ENCODE assay signal across 9 cellular contexts in genomic region chr1:47189844-47190562, GRCh38. TPM values are rescaled to one million over a fixed set of nuclear protein-coding genes. Genes with fewer than 3 reads are reported as not detected.
DNase-seq lines count a peak whose midpoint lies in the region; ATAC-seq and TF ChIP-seq lines count a peak whose summit lies in the region.
"Had no signal": no experiment of that assay in that cellular context is flagged by ENCODE, and none has a peak within 500 bp of the region (broad histone marks: within the 10 kb centered on the region; RNA-seq: fewer than 3 reads in every experiment).

Gene PDZK1IP1, minus strand, starts transcription at chr1:47190036. Its CDS starts 104 bp downstream, at chr1:47189932.

- 25% methylated on average over 18 of the region's 18 CpGs for WGBS in GM23248 (ENCODE audit: low coverage in 1 of 2, low lambda C conversion rate in 2 of 2, missing lambda C conversion rate in 2 of 2), 2 experiments
- WGBS in right cardiac atrium, result 47% methylated on average over 18 of the region's 18 CpGs

- no peak within 1 kb of the TSS for H3K9ac ChIP-seq in GM23248
- peak within 1 kb of the TSS; percentile 12 to 54 (median 40) for H3K9ac ChIP-seq in skeletal muscle tissue (ENCODE audit: low read depth in 1 of 3, low read length in 3 of 3)

- in situ Hi-C loops in GM23248 (cut with MboI), result loop anchor here (5.0 kb wide), 1 partner anchor 517 kb away; no protein-coding TSS in a partner anchor

- H3K4me2 ChIP-seq in GM23248 (ENCODE audit: unreplicated experiment), result peak within 1 kb of the TSS; percentile 43

- intact Hi-C loops in right cardiac atrium (cut with DNase I), result loop anchor here (10.0 kb wide), 5 partner anchors 75 to 525 kb away; partner anchors contain the start of gene FOXD2 (in 1 of the 4)
- intact Hi-C loops in CD8-positive, alpha-beta T cell (cut with DNase I, micrococcal nuclease), result loop anchor here (5.0 to 10.0 kb wide), 4 partner anchors 72 to 537 kb away; no protein-coding TSS in a partner anchor

- CTCF ChIA-PET in CD8-positive, alpha-beta T cell (lab: Charles Lee), result interaction anchor here (3.7 to 4.3 kb wide), 3 partner anchors 12 to 16 kb away, joined by 13 to 35 read pairs (median 16); no protein-coding TSS in a partner anchor

- peaks cover 10% of the 10 kb centered on the region for H3K27me3 Mint-ChIP-seq in CD8-positive, alpha-beta T cell (ENCODE audit: low read depth)
- H3K27me3 Mint-ChIP-seq in nephron progenitor cell (ENCODE audit: low read depth, poor library complexity), result peaks cover 28% of the 10 kb centered on the region

- no peak within 1 kb of the TSS for H3K4me3 Mint-ChIP-seq in CD8-positive, alpha-beta T cell
- no peak within 1 kb of the TSS for H3K4me3 Mint-ChIP-seq in nephron progenitor cell
- H3K4me3 Mint-ChIP-seq: stimulated activated effector memory CD8-positive, alpha-beta T cell treated with anti-CD3 and anti-CD28 coated beads, Interleukin-12 subunit alpha, Interleukin-12 subunit beta, amount 100 ng/mL, for 72 hours had no signal

- H3K36me3 Mint-ChIP-seq in CD8-positive, alpha-beta T cell, result no peaks in the 10 kb centered on the region
- H3K36me3 Mint-ChIP-seq in nephron progenitor cell (ENCODE audit: low read depth), result no peaks in the 10 kb centered on the region
- H3K36me3 Mint-ChIP-seq: stimulated activated effector memory CD8-positive, alpha-beta T cell treated with anti-CD3 and anti-CD28 coated beads, Interleukin-12 subunit alpha, Interleukin-12 subunit beta, amount 100 ng/mL, for 72 hours had no signal

- peaks cover 4% of the 10 kb centered on the region for H3K4me1 Mint-ChIP-seq in CD8-positive, alpha-beta T cell (ENCODE audit: low read depth)
- peaks cover 17% of the 10 kb centered on the region for H3K4me1 Mint-ChIP-seq in nephron progenitor cell

- no peak within 1 kb of the TSS for H3K4me3 ChIP-seq in GM23248
- no peak within 1 kb of the TSS for H3K4me3 ChIP-seq in right cardiac atrium (ENCODE audit: low read length)
- peak within 1 kb of the TSS in 1 of 3 donors; percentile 41 for H3K4me3 ChIP-seq in skeletal muscle tissue (ENCODE audit: low read length in 3 of 3)
- no peak within 1 kb of the TSS for H3K4me3 ChIP-seq in CD8-positive, alpha-beta T cell (ENCODE audit: low read depth, low read length)

- ATAC-seq in right cardiac atrium, result peak; percentile 89 to 91
- no peak for ATAC-seq in CD8-positive, alpha-beta T cell
- ATAC-seq: stimulated activated effector memory CD8-positive, alpha-beta T cell treated with anti-CD3 and anti-CD28 coated beads, Interleukin-12 subunit alpha, Interleukin-12 subunit beta, amount 100 ng/mL, for 72 hours had no signal

- H3K4me1 ChIP-seq in GM23248 (ENCODE audit: insufficient read depth) (peaks cover 18% of the 10 kb centered on the region), right cardiac atrium (ENCODE audit: control insufficient read depth, insufficient read depth, low read length) (peaks cover 4% of the 10 kb centered on the region), skeletal muscle tissue (ENCODE audit: control insufficient read depth in 3 of 3, insufficient read depth in 3 of 3, low read length in 3 of 3) (peaks cover 24 to 38% (median 26%) of the 10 kb centered on the region in 3 donors)
- H3K4me1 ChIP-seq in CD8-positive, alpha-beta T cell (ENCODE audit: insufficient read depth, low read length), result no peaks in the 10 kb centered on the region

- DNase-seq in GM23248, result peak; percentile 95
- peak; percentile 82 for DNase-seq in astrocyte of the hippocampus (ENCODE audit: low read depth, low spot score)
- DNase-seq in right cardiac atrium, result peak; percentile 89 to 95 (median 91)
- no peak for DNase-seq in CD8-positive, alpha-beta T cell
- DNase-seq in NCI-H1436 (lab: John Stamatoyannopoulos, UW), result no peak
- no peak for DNase-seq in nephron progenitor cell
- DNase-seq in MV-4-11 (lab: John Stamatoyannopoulos, UW), result no peak

- H3K27ac ChIP-seq in GM23248, result no peak within 1 kb of the TSS
- H3K27ac ChIP-seq in right cardiac atrium (ENCODE audit: low read length), result no peak within 1 kb of the TSS
- H3K27ac ChIP-seq in skeletal muscle tissue (ENCODE audit: low read depth, low read length), result peak within 1 kb of the TSS; percentile 46
- H3K27ac ChIP-seq in CD8-positive, alpha-beta T cell (ENCODE audit: low read depth, low read length), result no peak within 1 kb of the TSS

- H3K27me3 ChIP-seq in GM23248 (replicated peaks; ENCODE audit: insufficient read depth), result no peaks in the 10 kb centered on the region
- no peaks in the 10 kb centered on the region for H3K27me3 ChIP-seq in right cardiac atrium (ENCODE audit: control insufficient read depth, insufficient read depth)
- no peaks in the 10 kb centered on the region for H3K27me3 ChIP-seq in skeletal muscle tissue (ENCODE audit: control insufficient read depth in 3 of 3, insufficient read depth in 3 of 3, low read length in 3 of 3)
- no peaks in the 10 kb centered on the region for H3K27me3 ChIP-seq in CD8-positive, alpha-beta T cell (ENCODE audit: insufficient read depth, low read length)

- peak within 1 kb of the TSS; percentile 53; the same call in 1 of the 2 replicates for H2AFZ ChIP-seq in GM23248

- H3K79me2 ChIP-seq in GM23248 (ENCODE audit: insufficient read depth), result no peaks in the 10 kb centered on the region

- H3F3A ChIP-seq in GM23248 (ENCODE audit: insufficient read depth), result peaks cover 9% of the 10 kb centered on the region; the same call in 1 of the 2 replicates

- no peak for TF ChIP-seq CTCF in CD8-positive, alpha-beta T cell (IDR thresholded peaks at IDR 0.05)
- no peak for TF ChIP-seq CTCF in nephron progenitor cell (IDR thresholded peaks at IDR 0.05)

- no peaks in the 10 kb centered on the region for H3K9me3 Mint-ChIP-seq in CD8-positive, alpha-beta T cell
- no peaks in the 10 kb centered on the region for H3K9me3 Mint-ChIP-seq in nephron progenitor cell
- H3K9me3 Mint-ChIP-seq: stimulated activated effector memory CD8-positive, alpha-beta T cell treated with anti-CD3 and anti-CD28 coated beads, Interleukin-12 subunit alpha, Interleukin-12 subunit beta, amount 100 ng/mL, for 72 hours had no signal

- H3K9me3 ChIP-seq in GM23248 (ENCODE audit: low read depth), result no peaks in the 10 kb centered on the region
- no peaks in the 10 kb centered on the region for H3K9me3 ChIP-seq in right cardiac atrium (ENCODE audit: control insufficient read depth, low read length)
- no peaks in the 10 kb centered on the region for H3K9me3 ChIP-seq in skeletal muscle tissue (ENCODE audit: control insufficient read depth in 3 of 3, low read length in 3 of 3)
- H3K9me3 ChIP-seq in CD8-positive, alpha-beta T cell (ENCODE audit: low read length), result no peaks in the 10 kb centered on the region

- H3K9me2 ChIP-seq in GM23248 (ENCODE audit: insufficient read depth), result no peaks in the 10 kb centered on the region

- H3K36me3 ChIP-seq in GM23248 (ENCODE audit: low read depth) (no peaks in the 10 kb centered on the region), skeletal muscle tissue (ENCODE audit: control insufficient read depth in 3 of 3, insufficient read depth in 3 of 3, low read length in 3 of 3) (no peaks in the 10 kb centered on the region)
- no peaks in the 10 kb centered on the region for H3K36me3 ChIP-seq in CD8-positive, alpha-beta T cell (ENCODE audit: insufficient read depth, low read length)

- POLR2A ChIA-PET in CD8-positive, alpha-beta T cell (lab: Charles Lee), result no interaction called here

- H3K27ac Mint-ChIP-seq in CD8-positive, alpha-beta T cell, result no peak within 1 kb of the TSS
- H3K27ac Mint-ChIP-seq in nephron progenitor cell, result no peak within 1 kb of the TSS
- H3K27ac Mint-ChIP-seq: stimulated activated effector memory CD8-positive, alpha-beta T cell treated with anti-CD3 and anti-CD28 coated beads, Interleukin-12 subunit alpha, Interleukin-12 subunit beta, amount 100 ng/mL, for 72 hours had no signal

- H4K20me1 ChIP-seq in GM23248 (ENCODE audit: insufficient read depth), result no peaks in the 10 kb centered on the region

RNA-seq across cellular contexts. Expression of gene PDZK1IP1, which starts in this region (rescaled TPM):
- total RNA-seq in GM23248 (2014; rRNA removed; shearing (Covaris generic)), result not detected in 2 replicates
- not detected in 2 replicates for polyA plus RNA-seq in GM23248 (2016; fragmentation: Nextera tagmentation; extraction: Ambion mirVana)
- total RNA-seq in right cardiac atrium, result under 1 TPM in 1 of 4 donors, not detected in 3; 0.48 TPM
- polyA plus RNA-seq in right cardiac atrium, result 0.23 TPM
- total RNA-seq in skeletal muscle tissue, result not detected
- total RNA-seq in CD8-positive, alpha-beta T cell, result not detected

Comparison
In these comparisons a context has a peak if more than half of its experiments do, and no peak if none do; other contexts are left out.
1. Peak in DNase-seq and H3K4me2 ChIP-seq in GM23248; RNA of the gene not detected or under 1 TPM.
2. Peak in DNase-seq and ATAC-seq in right cardiac atrium; RNA of the gene not detected or under 1 TPM.